ENCODE assay signal across 39 cellular contexts in the genomic region with DNA sequence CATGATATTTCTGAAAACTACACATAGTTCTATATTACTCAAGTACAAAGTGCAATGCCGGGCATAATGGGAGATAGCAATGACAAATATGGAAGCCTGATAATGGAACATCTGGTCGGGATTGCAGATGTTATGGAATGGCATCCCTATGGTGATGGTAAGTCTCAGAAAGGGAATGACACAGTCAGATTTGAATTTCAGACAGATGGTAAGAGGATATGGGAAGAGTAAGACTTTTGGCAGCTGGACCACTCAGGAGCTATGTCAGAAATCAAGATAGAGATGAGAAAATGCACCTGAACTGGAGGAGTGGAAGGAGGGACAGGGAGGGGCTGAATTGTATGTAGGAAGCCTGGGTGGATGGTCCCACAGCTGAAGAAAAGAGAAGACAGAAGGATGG.
"Had no signal": no experiment of that assay in that cellular context is flagged by ENCODE, and none has a peak within 500 bp of the region (broad histone marks: within the 10 kb centered on the region; RNA-seq: fewer than 3 reads in every experiment).

No MANE protein-coding gene starts in this region.

- H3K27me3 ChIP-seq: adrenal gland, ascending aorta, body of pancreas, brain microvascular endothelial cell, breast epithelium, cardiac muscle cell had no signal

- H3K4me1 ChIP-seq: adrenal gland, ascending aorta, breast epithelium had no signal

- H3K27ac Mint-ChIP-seq: activated naive CD4-positive, alpha-beta T cell treated with anti-CD3 and anti-CD28 coated beads for 36 hours; activated naive CD4-positive, alpha-beta T cell treated with anti-CD3 and anti-CD28 coated beads, Interleukin-2, amount 10 ng/mL, durations not matched to agents 7 days and 5 days; activated naive CD4-positive, alpha-beta T cell treated with anti-CD3 and anti-CD28 coated beads, Interleukin-2, amount 50 U/mL, for 24 hours; activated naive CD4-positive, alpha-beta T cell treated with anti-CD3 and anti-CD28 coated beads, Interleukin-2, amount 50 U/mL, for 72 hours; activated naive CD8-positive, alpha-beta T cell; activated naive CD8-positive, alpha-beta T cell treated with anti-CD3 and anti-CD28 coated beads for 36 hours; activated naive CD8-positive, alpha-beta T cell treated with anti-CD3 and anti-CD28 coated beads, Interleukin-2, amount 10 ng/mL, durations not matched to agents 7 days and 5 days; activated naive CD8-positive, alpha-beta T cell treated with anti-CD3 and anti-CD28 coated beads, Interleukin-2, amount 50 U/mL, for 24 hours; activated T-cell treated with anti-CD3 and anti-CD28 coated beads, Interleukin-2, amount 50 U/mL, for 24 hours; activated T-cell treated with anti-CD3 and anti-CD28 coated beads, Interleukin-2, amount 50 U/mL, for 72 hours; activated T-helper 1 cell treated with anti-CD3 and anti-CD28 coated beads, Interleukin-12 subunit alpha, Interleukin-12 subunit beta, Interleukin-2, Interleukin-4 antibody, amounts not matched to agents 30 ng/mL and 10 ng/mL and 1 ng/mL, durations not matched to agents 14 hours and 24 hours and 36 hours; activated T-helper 17 cell treated with anti-CD3 and anti-CD28 coated beads, Interleukin-2, amount 50 U/mL, for 72 hours; activated T-helper 2 cell treated with anti-CD3 and anti-CD28 coated beads, Interferon-gamma antibody, Interleukin-2, Interleukin-4, amounts not matched to agents 10 μg/mL and 5 μg/mL and 100 μg/mL, durations not matched to agents 14 hours and 24 hours and 36 hours; brain had no signal

- H3K9me3 Mint-ChIP-seq: activated naive CD4-positive, alpha-beta T cell treated with anti-CD3 and anti-CD28 coated beads for 36 hours; activated naive CD4-positive, alpha-beta T cell treated with anti-CD3 and anti-CD28 coated beads, Interleukin-2, amount 10 ng/mL, durations not matched to agents 7 days and 5 days; activated naive CD4-positive, alpha-beta T cell treated with anti-CD3 and anti-CD28 coated beads, Interleukin-2, amount 50 U/mL, for 24 hours; activated naive CD4-positive, alpha-beta T cell treated with anti-CD3 and anti-CD28 coated beads, Interleukin-2, amount 50 U/mL, for 72 hours; activated naive CD8-positive, alpha-beta T cell treated with anti-CD3 and anti-CD28 coated beads for 36 hours; activated naive CD8-positive, alpha-beta T cell treated with anti-CD3 and anti-CD28 coated beads, Interleukin-2, amount 10 ng/mL, durations not matched to agents 7 days and 5 days; activated naive CD8-positive, alpha-beta T cell treated with anti-CD3 and anti-CD28 coated beads, Interleukin-2, amount 50 U/mL, for 24 hours; activated T-cell treated with anti-CD3 and anti-CD28 coated beads, Interleukin-2, amount 50 U/mL, for 24 hours; activated T-cell treated with anti-CD3 and anti-CD28 coated beads, Interleukin-2, amount 50 U/mL, for 4 hours; activated T-cell treated with anti-CD3 and anti-CD28 coated beads, Interleukin-2, amount 50 U/mL, for 72 hours; activated T-helper 1 cell treated with anti-CD3 and anti-CD28 coated beads, Interleukin-12 subunit alpha, Interleukin-12 subunit beta, Interleukin-2, Interleukin-4 antibody, amounts not matched to agents 30 ng/mL and 10 ng/mL and 1 ng/mL, durations not matched to agents 14 hours and 24 hours and 36 hours; activated T-helper 17 cell treated with anti-CD3 and anti-CD28 coated beads, Interleukin-2, amount 50 U/mL, for 72 hours; activated T-helper 2 cell treated with anti-CD3 and anti-CD28 coated beads, Interferon-gamma antibody, Interleukin-2, Interleukin-4, amounts not matched to agents 10 μg/mL and 5 μg/mL and 100 μg/mL, durations not matched to agents 14 hours and 24 hours and 36 hours; brain; central memory CD8-positive, alpha-beta T cell had no signal

- DNase-seq: activated effector memory CD4-positive, alpha-beta T cell treated with anti-CD3 and anti-CD28 coated beads, Interleukin-2, amount 50 U/mL, for 16 hours; activated effector memory CD4-positive, alpha-beta T cell treated with Interleukin-2 at 50 U/mL for 16 hours; activated gamma-delta T cell; activated gamma-delta T cell treated with Interleukin-2 at 50 U/mL for 16 hours; activated naive CD4-positive, alpha-beta T cell; activated naive CD4-positive, alpha-beta T cell treated with anti-CD3 and anti-CD28 coated beads for 36 hours; activated naive CD4-positive, alpha-beta T cell treated with anti-CD3 and anti-CD28 coated beads, Interleukin-2, amount 10 ng/mL, durations not matched to agents 7 days and 5 days; activated naive CD4-positive, alpha-beta T cell treated with anti-CD3 and anti-CD28 coated beads, Interleukin-2, amount 50 U/mL, for 16 hours; activated naive CD4-positive, alpha-beta T cell treated with Interleukin-2 at 50 U/mL for 16 hours; activated naive CD8-positive, alpha-beta T cell treated with anti-CD3 and anti-CD28 coated beads for 36 hours; activated naive CD8-positive, alpha-beta T cell treated with anti-CD3 and anti-CD28 coated beads, Interleukin-2, amount 10 ng/mL, durations not matched to agents 7 days and 5 days; activated naive CD8-positive, alpha-beta T cell treated with anti-CD3 and anti-CD28 coated beads, Interleukin-2, amount 50 U/mL, for 24 hours; activated T-cell treated with anti-CD3 and anti-CD28 coated beads for 4 hours; activated T-cell treated with anti-CD3 and anti-CD28 coated beads, Interleukin-2, amount 50 U/mL, for 1 hour; activated T-cell treated with anti-CD3 and anti-CD28 coated beads, Interleukin-2, amount 50 U/mL, for 24 hours; activated T-cell treated with anti-CD3 and anti-CD28 coated beads, Interleukin-2, amount 50 U/mL, for 4 hours; activated T-cell treated with anti-CD3 and anti-CD28 coated beads, Interleukin-2, amount 50 U/mL, for 48 hours; activated T-cell treated with anti-CD3 and anti-CD28 coated beads, Interleukin-2, amount 50 U/mL, for 72 hours; adrenal gland; amniotic stem cell; amygdala; anterior cingulate cortex; aorta; body of pancreas; brain microvascular endothelial cell; caudate nucleus; central memory CD4-positive, alpha-beta T cell; cerebellar nuclear complex had no signal

- H3K36me3 ChIP-seq: adrenal gland, ascending aorta, brain microvascular endothelial cell, breast epithelium, cardiac muscle cell had no signal

- H3K4me1 Mint-ChIP-seq: activated naive CD4-positive, alpha-beta T cell treated with anti-CD3 and anti-CD28 coated beads, Interleukin-2, amount 10 ng/mL, durations not matched to agents 7 days and 5 days; activated naive CD4-positive, alpha-beta T cell treated with anti-CD3 and anti-CD28 coated beads, Interleukin-2, amount 50 U/mL, for 24 hours; activated naive CD8-positive, alpha-beta T cell treated with anti-CD3 and anti-CD28 coated beads for 36 hours; activated naive CD8-positive, alpha-beta T cell treated with anti-CD3 and anti-CD28 coated beads, Interleukin-2, amount 10 ng/mL, durations not matched to agents 7 days and 5 days; activated naive CD8-positive, alpha-beta T cell treated with anti-CD3 and anti-CD28 coated beads, Interleukin-2, amount 50 U/mL, for 24 hours; activated T-helper 17 cell treated with anti-CD3 and anti-CD28 coated beads, Interleukin-2, amount 50 U/mL, for 72 hours; central memory CD8-positive, alpha-beta T cell had no signal

- H3K4me3 ChIP-seq: adrenal gland, ascending aorta, body of pancreas, breast epithelium, cardiac muscle cell had no signal

- H3K27me3 Mint-ChIP-seq: activated naive CD4-positive, alpha-beta T cell treated with anti-CD3 and anti-CD28 coated beads, Interleukin-2, amount 10 ng/mL, durations not matched to agents 7 days and 5 days; activated naive CD4-positive, alpha-beta T cell treated with anti-CD3 and anti-CD28 coated beads, Interleukin-2, amount 50 U/mL, for 24 hours; activated naive CD8-positive, alpha-beta T cell; activated naive CD8-positive, alpha-beta T cell treated with anti-CD3 and anti-CD28 coated beads for 36 hours; activated naive CD8-positive, alpha-beta T cell treated with anti-CD3 and anti-CD28 coated beads, Interleukin-2, amount 10 ng/mL, durations not matched to agents 7 days and 5 days; activated naive CD8-positive, alpha-beta T cell treated with anti-CD3 and anti-CD28 coated beads, Interleukin-2, amount 50 U/mL, for 24 hours; activated T-cell treated with anti-CD3 and anti-CD28 coated beads, Interleukin-2, amount 50 U/mL, for 24 hours had no signal

- H3K36me3 Mint-ChIP-seq: activated naive CD4-positive, alpha-beta T cell treated with anti-CD3 and anti-CD28 coated beads, Interleukin-2, amount 10 ng/mL, durations not matched to agents 7 days and 5 days; activated naive CD4-positive, alpha-beta T cell treated with anti-CD3 and anti-CD28 coated beads, Interleukin-2, amount 50 U/mL, for 24 hours; activated naive CD4-positive, alpha-beta T cell treated with anti-CD3 and anti-CD28 coated beads, Interleukin-2, amount 50 U/mL, for 72 hours; activated naive CD8-positive, alpha-beta T cell treated with anti-CD3 and anti-CD28 coated beads for 36 hours; activated naive CD8-positive, alpha-beta T cell treated with anti-CD3 and anti-CD28 coated beads, Interleukin-2, amount 10 ng/mL, durations not matched to agents 7 days and 5 days; brain had no signal

- H3K9me3 ChIP-seq: adrenal gland, ascending aorta, body of pancreas, breast epithelium had no signal

- H3K27ac ChIP-seq: adrenal gland, ascending aorta, body of pancreas, brain microvascular endothelial cell, breast epithelium, cardiac muscle cell had no signal

- H3K4me3 Mint-ChIP-seq: activated naive CD4-positive, alpha-beta T cell treated with anti-CD3 and anti-CD28 coated beads for 36 hours; activated naive CD4-positive, alpha-beta T cell treated with anti-CD3 and anti-CD28 coated beads, Interleukin-2, amount 10 ng/mL, durations not matched to agents 7 days and 5 days; activated naive CD4-positive, alpha-beta T cell treated with anti-CD3 and anti-CD28 coated beads, Interleukin-2, amount 50 U/mL, for 24 hours; activated naive CD8-positive, alpha-beta T cell; activated naive CD8-positive, alpha-beta T cell treated with anti-CD3 and anti-CD28 coated beads for 36 hours; activated naive CD8-positive, alpha-beta T cell treated with anti-CD3 and anti-CD28 coated beads, Interleukin-2, amount 10 ng/mL, durations not matched to agents 7 days and 5 days; activated naive CD8-positive, alpha-beta T cell treated with anti-CD3 and anti-CD28 coated beads, Interleukin-2, amount 50 U/mL, for 24 hours; activated T-cell treated with anti-CD3 and anti-CD28 coated beads, Interleukin-2, amount 50 U/mL, for 24 hours; activated T-cell treated with anti-CD3 and anti-CD28 coated beads, Interleukin-2, amount 50 U/mL, for 4 hours; activated T-cell treated with anti-CD3 and anti-CD28 coated beads, Interleukin-2, amount 50 U/mL, for 72 hours; activated T-helper 1 cell treated with anti-CD3 and anti-CD28 coated beads, Interleukin-12 subunit alpha, Interleukin-12 subunit beta, Interleukin-2, Interleukin-4 antibody, amounts not matched to agents 30 ng/mL and 10 ng/mL and 1 ng/mL, durations not matched to agents 14 hours and 24 hours and 36 hours; activated T-helper 17 cell treated with anti-CD3 and anti-CD28 coated beads, Interleukin-2, amount 50 U/mL, for 72 hours; brain; central memory CD8-positive, alpha-beta T cell had no signal
